22 cellular contexts compared by ENCODE assay signal in the genomic region with DNA sequence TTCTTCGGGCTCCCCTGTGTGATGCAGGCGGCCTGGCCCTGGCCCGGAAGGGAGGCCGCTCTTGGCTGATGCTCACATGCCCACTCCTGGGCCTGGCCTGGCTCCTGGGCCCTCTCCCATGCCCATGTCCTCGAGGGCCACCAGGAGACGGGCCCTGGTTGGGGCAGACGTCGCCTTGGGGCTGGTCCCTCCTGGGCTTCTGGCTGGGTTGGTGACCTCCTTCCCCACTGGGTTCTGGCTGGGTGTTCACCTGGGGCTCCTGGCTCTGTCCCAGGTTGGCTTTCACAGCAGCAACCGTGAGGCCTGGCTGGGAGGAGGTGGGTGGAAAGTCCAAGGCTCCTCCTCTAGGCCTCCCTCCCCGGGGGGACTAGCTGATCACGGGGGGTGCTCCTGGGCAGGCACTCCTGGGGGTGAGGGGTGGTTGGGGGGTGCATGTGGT. TPM values are rescaled to one million over a fixed set of nuclear protein-coding genes. Genes with fewer than 3 reads are reported as not detected.
A peak's percentile ranks its signal among the peaks of the same experiment; 100 is the strongest.
DNase-seq lines count a peak whose midpoint lies in the region; ATAC-seq and TF ChIP-seq lines count a peak whose summit lies in the region.
"Had no signal": no experiment of that assay in that cellular context is flagged by ENCODE, and none has a peak within 500 bp of the region (broad histone marks: within the 10 kb centered on the region; RNA-seq: fewer than 3 reads in every experiment).

No MANE protein-coding gene starts in this region.

- H3K27me3 Mint-ChIP-seq in glutamatergic neuron (ENCODE audit: unreplicated experiment), result peaks cover 9% of the 10 kb centered on the region
- no peaks in the 10 kb centered on the region for H3K27me3 Mint-ChIP-seq in natural killer cell (ENCODE audit: low read depth in 2 of 2)
- peaks cover 5% of the 10 kb centered on the region for H3K27me3 Mint-ChIP-seq in activated naive CD8-positive, alpha-beta T cell treated with anti-CD3 and anti-CD28 coated beads, Interleukin-2, amount 50 U/mL, for 24 hours
- H3K27me3 Mint-ChIP-seq: activated CD4-positive, alpha-beta T cell treated with anti-CD3 and anti-CD28 coated beads, Interleukin-2, amount 10 ng/mL, durations not matched to agents 7 days and 5 days had no signal

- DNase-seq in left ventricle myocardium superior, result peak; percentile 20
- DNase-seq in left ventricle myocardium inferior, result no peak
- peak; percentile 11 for DNase-seq in glutamatergic neuron
- no peak for DNase-seq in natural killer cell
- no peak for DNase-seq in activated effector memory CD4-positive, alpha-beta T cell treated with anti-CD3 and anti-CD28 coated beads, Interleukin-2, amount 50 U/mL, for 16 hours
- no peak for DNase-seq in activated naive CD8-positive, alpha-beta T cell treated with anti-CD3 and anti-CD28 coated beads, Interleukin-2, amount 50 U/mL, for 24 hours
- DNase-seq in SKM-1 (lab: John Stamatoyannopoulos, UW; ENCODE audit: unreplicated experiment), result no peak
- DNase-seq: activated CD4-positive, alpha-beta T cell treated with anti-CD3 and anti-CD28 coated beads, Interleukin-2, amount 10 ng/mL, durations not matched to agents 7 days and 5 days; activated naive CD8-positive, alpha-beta T cell treated with anti-CD3 and anti-CD28 coated beads, Interleukin-2, amount 10 ng/mL, durations not matched to agents 7 days and 5 days; BE2C; MM.1S; NCI-H1436 treated with DMSO at 0.1 percent for 48 hours; NCI-H510A treated with DMSO at 0.1 percent for 48 hours; NK-92 treated with Interleukin-12 subunit alpha and Interleukin-12 subunit beta, amount 100 ng/mL, for 24 hours had no signal

- H3K27me3 ChIP-seq in left ventricle myocardium inferior (ENCODE audit: low read depth), result peaks cover 47% of the 10 kb centered on the region
- H3K27me3 ChIP-seq: BE2C, body of pancreas had no signal

- peaks cover 6% of the 10 kb centered on the region for H3K36me3 ChIP-seq in left ventricle myocardium inferior
- H3K36me3 ChIP-seq: BE2C, tibial nerve had no signal

- H3K9me3 ChIP-seq in left ventricle myocardium inferior (replicated peaks), result peaks cover 12% of the 10 kb centered on the region
- H3K9me3 ChIP-seq: body of pancreas had no signal

- no peak overlapping the region for H3K4me3 Mint-ChIP-seq in glutamatergic neuron (ENCODE audit: unreplicated experiment)
- H3K4me3 Mint-ChIP-seq in natural killer cell, result peak overlapping the region; percentile 6
- H3K4me3 Mint-ChIP-seq in activated naive CD8-positive, alpha-beta T cell treated with anti-CD3 and anti-CD28 coated beads, Interleukin-2, amount 50 U/mL, for 24 hours, result no peak overlapping the region
- H3K4me3 Mint-ChIP-seq: activated CD4-positive, alpha-beta T cell treated with anti-CD3 and anti-CD28 coated beads, Interleukin-2, amount 10 ng/mL, durations not matched to agents 7 days and 5 days; activated naive CD8-positive, alpha-beta T cell treated with anti-CD3 and anti-CD28 coated beads, Interleukin-2, amount 10 ng/mL, durations not matched to agents 7 days and 5 days; stimulated activated naive CD8-positive, alpha-beta T cell treated with anti-CD3 and anti-CD28 coated beads, Interleukin-15, Interleukin-2, amounts not matched to agents 100 ng/mL and 50 ng/mL, for 24 hours had no signal

- H3K27ac ChIP-seq in left ventricle myocardium inferior (replicated peaks), result no peak overlapping the region
- H3K27ac ChIP-seq: body of pancreas, tibial nerve, VCaP had no signal

- peaks cover 6% of the 10 kb centered on the region for H3K4me1 ChIP-seq in left ventricle myocardium inferior
- H3K4me1 ChIP-seq: BE2C had no signal

- H3K36me3 Mint-ChIP-seq in glutamatergic neuron (ENCODE audit: unreplicated experiment) (no peaks in the 10 kb centered on the region), natural killer cell (no peaks in the 10 kb centered on the region)
- H3K36me3 Mint-ChIP-seq in activated naive CD8-positive, alpha-beta T cell treated with anti-CD3 and anti-CD28 coated beads, Interleukin-2, amount 50 U/mL, for 24 hours (ENCODE audit: low read depth), result no peaks in the 10 kb centered on the region
- H3K36me3 Mint-ChIP-seq: activated naive CD8-positive, alpha-beta T cell treated with anti-CD3 and anti-CD28 coated beads, Interleukin-2, amount 10 ng/mL, durations not matched to agents 7 days and 5 days had no signal

- H3K4me3 ChIP-seq in left ventricle myocardium inferior, result no peak overlapping the region
- H3K4me3 ChIP-seq: body of pancreas, tibial nerve had no signal

- H3K27ac Mint-ChIP-seq in glutamatergic neuron (ENCODE audit: unreplicated experiment) (no peak overlapping the region), natural killer cell (peak overlapping the region; percentile 70 to 82)
- H3K27ac Mint-ChIP-seq in activated naive CD8-positive, alpha-beta T cell treated with anti-CD3 and anti-CD28 coated beads, Interleukin-2, amount 50 U/mL, for 24 hours, result no peak overlapping the region
- H3K27ac Mint-ChIP-seq: activated CD4-positive, alpha-beta T cell treated with anti-CD3 and anti-CD28 coated beads, Interleukin-2, amount 10 ng/mL, durations not matched to agents 7 days and 5 days; activated naive CD8-positive, alpha-beta T cell treated with anti-CD3 and anti-CD28 coated beads, Interleukin-2, amount 10 ng/mL, durations not matched to agents 7 days and 5 days; stimulated activated naive CD8-positive, alpha-beta T cell treated with anti-CD3 and anti-CD28 coated beads, Interleukin-15, Interleukin-2, amounts not matched to agents 100 ng/mL and 50 ng/mL, for 24 hours had no signal

- H3K9me3 Mint-ChIP-seq in glutamatergic neuron (ENCODE audit: unreplicated experiment) (peaks cover 2% of the 10 kb centered on the region), natural killer cell (no peaks in the 10 kb centered on the region)
- peaks cover 6% of the 10 kb centered on the region for H3K9me3 Mint-ChIP-seq in activated naive CD8-positive, alpha-beta T cell treated with anti-CD3 and anti-CD28 coated beads, Interleukin-2, amount 50 U/mL, for 24 hours
- H3K9me3 Mint-ChIP-seq: activated CD4-positive, alpha-beta T cell treated with anti-CD3 and anti-CD28 coated beads, Interleukin-2, amount 10 ng/mL, durations not matched to agents 7 days and 5 days; stimulated activated naive CD8-positive, alpha-beta T cell treated with anti-CD3 and anti-CD28 coated beads, Interleukin-15, Interleukin-2, amounts not matched to agents 100 ng/mL and 50 ng/mL, for 24 hours had no signal

- TF ChIP-seq CTCF in left ventricle myocardium inferior (IDR thresholded peaks at IDR 0.05; ENCODE audit: borderline replicate concordance) (no peak), glutamatergic neuron (IDR thresholded peaks at IDR 0.05; ENCODE audit: partially characterized antibody, unreplicated experiment) (no peak), natural killer cell (IDR thresholded peaks at IDR 0.05) (no peak)

- ATAC-seq in left ventricle myocardium superior, result no peak
- peak; percentile 31 to 71 (median 66) for ATAC-seq in natural killer cell
- no peak for ATAC-seq in activated naive CD8-positive, alpha-beta T cell treated with anti-CD3 and anti-CD28 coated beads, Interleukin-2, amount 50 U/mL, for 24 hours
- no peak for ATAC-seq in HG02623 (IDR thresholded peaks at IDR 0.05; ENCODE audit: unreplicated experiment)

- intact Hi-C loops in left ventricle myocardium superior (cut with micrococcal nuclease), result loop anchor here (5.0 kb wide), 1 partner anchor 166 kb away; no protein-coding TSS in a partner anchor
- intact Hi-C loops in left ventricle myocardium inferior (cut with micrococcal nuclease), result no loop called here
- intact Hi-C loops in natural killer cell (cut with micrococcal nuclease), result no loop called here

- no peaks in the 10 kb centered on the region for H3K4me1 Mint-ChIP-seq in glutamatergic neuron (ENCODE audit: low read depth, unreplicated experiment)
- peaks cover 0 to 31% of the 10 kb centered on the region in 2 donors for H3K4me1 Mint-ChIP-seq in natural killer cell
- H3K4me1 Mint-ChIP-seq in activated naive CD8-positive, alpha-beta T cell treated with anti-CD3 and anti-CD28 coated beads, Interleukin-2, amount 50 U/mL, for 24 hours, result no peaks in the 10 kb centered on the region
- H3K4me1 Mint-ChIP-seq: activated CD4-positive, alpha-beta T cell treated with anti-CD3 and anti-CD28 coated beads, Interleukin-2, amount 10 ng/mL, durations not matched to agents 7 days and 5 days; activated naive CD8-positive, alpha-beta T cell treated with anti-CD3 and anti-CD28 coated beads, Interleukin-2, amount 10 ng/mL, durations not matched to agents 7 days and 5 days had no signal

RNA-seq across cellular contexts. Expression of a gene that starts 15.5 kb away (rescaled TPM):
- total RNA-seq in left ventricle myocardium superior (not detected), left ventricle myocardium inferior (not detected), glutamatergic neuron (ENCODE audit: unreplicated experiment) (not detected), natural killer cell (not detected)
- total RNA-seq: activated CD4-positive, alpha-beta T cell treated with anti-CD3 and anti-CD28 coated beads, Interleukin-2, amount 10 ng/mL, durations not matched to agents 7 days and 5 days; activated naive CD8-positive, alpha-beta T cell treated with anti-CD3 and anti-CD28 coated beads, Interleukin-2, amount 10 ng/mL, durations not matched to agents 7 days and 5 days; endothelial cell of umbilical vein; mucosa of gallbladder; RPMI7951 had no signal

RNA-seq across cellular contexts. Expression of a gene that starts 47.0 kb away (rescaled TPM):
- 19.5 TPM for total RNA-seq in left ventricle myocardium superior
- 20.8 TPM for total RNA-seq in left ventricle myocardium inferior
- total RNA-seq in glutamatergic neuron (ENCODE audit: unreplicated experiment), result 46.9 TPM
- under 1 TPM in 2 of 3 donors, not detected in 1; 0.33 to 0.38 TPM for total RNA-seq in natural killer cell

Comparison
In these comparisons a context has a peak if more than half of its experiments do, and no peak if none do; other contexts are left out.
1. DNase-seq: peak in left ventricle myocardium superior (single experiment) and glutamatergic neuron (single experiment); none in left ventricle myocardium inferior (single experiment), natural killer cell (single experiment), activated effector memory CD4-positive, alpha-beta T cell treated with anti-CD3 and anti-CD28 coated beads, Interleukin-2, amount 50 U/mL, for 16 hours (single experiment), activated naive CD8-positive, alpha-beta T cell treated with anti-CD3 and anti-CD28 coated beads, Interleukin-2, amount 50 U/mL, for 24 hours (single experiment) and SKM-1 (single experiment).
2. ATAC-seq: peak in natural killer cell (3 of 3); none in left ventricle myocardium superior (single experiment), activated naive CD8-positive, alpha-beta T cell treated with anti-CD3 and anti-CD28 coated beads, Interleukin-2, amount 50 U/mL, for 24 hours (single experiment) and HG02623 (single experiment).
3. H3K27ac Mint-ChIP-seq: peak in natural killer cell (2 of 2); none in glutamatergic neuron (single experiment) and activated naive CD8-positive, alpha-beta T cell treated with anti-CD3 and anti-CD28 coated beads, Interleukin-2, amount 50 U/mL, for 24 hours (single experiment).
4. RNA of a gene that starts 47.0 kb away (total RNA-seq): 46.9 TPM in glutamatergic neuron (single experiment), 20.8 TPM in left ventricle myocardium inferior (single experiment) and 19.5 TPM in left ventricle myocardium superior (single experiment); 0.33 to 0.38 TPM in natural killer cell; every median in the first group is over 10 times any median in the second.